Comparison of ENCODE assay signal across 8 cellular contexts in genomic region chr16:8130197-8130596, GRCh38.
"Had no signal": no experiment of that assay in that cellular context is flagged by ENCODE, and none has a peak within 500 bp of the region (broad histone marks: within the 10 kb centered on the region; RNA-seq: fewer than 3 reads in every experiment).

No MANE protein-coding gene starts in this region.

- FAIRE-seq: G401.6, GM12878, GM12891, GM12892, GM18507, GM19239 had no signal

- DNase-seq: GDM1, GF-D8 had no signal

- H3K4me3 ChIP-seq: GM12878 had no signal

- ATAC-seq: GM12878 had no signal
